Comparison of ENCODE assay signal across 8 cellular contexts in genomic region chr1:1309525-1310385, GRCh38. TPM values are rescaled to one million over a fixed set of nuclear protein-coding genes. Genes with fewer than 3 reads are reported as not detected.
A peak's percentile ranks its signal among the peaks of the same experiment; 100 is the strongest.
DNase-seq lines count a peak whose midpoint lies in the region; ATAC-seq and TF ChIP-seq lines count a peak whose summit lies in the region.

No MANE protein-coding gene starts in this region.

- H3K4me3 Mint-ChIP-seq in activated CD8-positive, alpha-beta T cell treated with anti-CD3 and anti-CD28 coated beads for 36 hours, result peak overlapping the region; percentile 79
- peak overlapping the region; percentile 80 to 86 for H3K4me3 Mint-ChIP-seq in stimulated activated naive CD8-positive, alpha-beta T cell treated with anti-CD3 and anti-CD28 coated beads, Interleukin-15, amount 100 ng/mL, for 72 hours

- intact Hi-C loops in activated CD8-positive, alpha-beta T cell treated with anti-CD3 and anti-CD28 coated beads for 36 hours (cut with micrococcal nuclease), result no loop called here

- ATAC-seq in SK-N-SH treated with all-trans-retinoic acid at 6 μM for 48 hours (no peak), HG03135 (IDR thresholded peaks at IDR 0.05; ENCODE audit: unreplicated experiment) (no peak), GM19463 (IDR thresholded peaks at IDR 0.05; ENCODE audit: unreplicated experiment) (no peak), GM18909 (IDR thresholded peaks at IDR 0.05; ENCODE audit: poor library complexity, unreplicated experiment) (no peak)
- ATAC-seq in activated CD8-positive, alpha-beta T cell treated with anti-CD3 and anti-CD28 coated beads for 36 hours, result no peak
- ATAC-seq in stimulated activated naive CD8-positive, alpha-beta T cell treated with anti-CD3 and anti-CD28 coated beads, Interleukin-15, amount 100 ng/mL, for 72 hours, result no peak

- H3K27me3 ChIP-seq in SK-N-SH (ENCODE audit: insufficient read depth), result no peaks in the 10 kb centered on the region
- no peaks in the 10 kb centered on the region for H3K27me3 ChIP-seq in iPS-15b (ENCODE audit: control insufficient read depth, insufficient read depth, low read length)

- peak overlapping the region; percentile 74; the same call in 1 of the 2 replicates for H3K9ac ChIP-seq in SK-N-SH
- peak overlapping the region; percentile 70 for H3K9ac ChIP-seq in iPS-15b (ENCODE audit: low read depth, low read length)

- H3K36me3 Mint-ChIP-seq in activated CD8-positive, alpha-beta T cell treated with anti-CD3 and anti-CD28 coated beads for 36 hours (ENCODE audit: low read depth), result peaks cover 17% of the 10 kb centered on the region

- no peaks in the 10 kb centered on the region for H3K9me2 ChIP-seq in SK-N-SH

- no peak for TF ChIP-seq CTCF in SK-N-SH (IDR thresholded peaks at IDR 0.05)
- TF ChIP-seq CTCF in activated CD8-positive, alpha-beta T cell treated with anti-CD3 and anti-CD28 coated beads for 36 hours (IDR thresholded peaks at IDR 0.05), result no peak

- TF ChIP-seq RAD21 in SK-N-SH (IDR thresholded peaks at IDR 0.05; ENCODE audit: low read length), result no peak

- peaks cover 0 to 46% of the 10 kb centered on the region in 2 experiments for H3K36me3 ChIP-seq in SK-N-SH (replicated peaks in 1 of 2; ENCODE audit: control insufficient read depth in 1 of 2, insufficient read depth in 2 of 2, low read length in 1 of 2)
- H3K36me3 ChIP-seq in iPS-15b (ENCODE audit: control insufficient read depth, insufficient read depth, low read length), result peaks cover 51% of the 10 kb centered on the region

- H3K9me3 Mint-ChIP-seq in activated CD8-positive, alpha-beta T cell treated with anti-CD3 and anti-CD28 coated beads for 36 hours, result no peaks in the 10 kb centered on the region
- no peaks in the 10 kb centered on the region for H3K9me3 Mint-ChIP-seq in stimulated activated naive CD8-positive, alpha-beta T cell treated with anti-CD3 and anti-CD28 coated beads, Interleukin-15, amount 100 ng/mL, for 72 hours

- H3K79me2 ChIP-seq in SK-N-SH (ENCODE audit: insufficient read depth), result peaks cover 31% of the 10 kb centered on the region

- H3F3A ChIP-seq in SK-N-SH (replicated peaks; ENCODE audit: insufficient read depth), result no peaks in the 10 kb centered on the region

- H3K4me3 ChIP-seq in SK-N-SH (ENCODE audit: low read depth in 2 of 2, low read length in 1 of 2) (peak overlapping the region; percentile 66 to 85), iPS-15b (ENCODE audit: low read depth, low read length) (peak overlapping the region; percentile 68)

- H3K4me1 ChIP-seq in SK-N-SH (ENCODE audit: control insufficient read depth in 1 of 2, insufficient read depth in 2 of 2, low read depth in 1 of 2, low read length in 1 of 2) (peaks cover 13 to 32% of the 10 kb centered on the region in 2 experiments; a peak in 2 of 4 replicates), iPS-15b (ENCODE audit: control insufficient read depth, insufficient read depth, low read length) (peaks cover 7% of the 10 kb centered on the region)

- H4K20me1 ChIP-seq in SK-N-SH (ENCODE audit: insufficient read depth), result peaks cover 15% of the 10 kb centered on the region; the same call in 1 of the 2 replicates

- H3K27me3 Mint-ChIP-seq in activated CD8-positive, alpha-beta T cell treated with anti-CD3 and anti-CD28 coated beads for 36 hours, result no peaks in the 10 kb centered on the region
- H3K27me3 Mint-ChIP-seq in stimulated activated naive CD8-positive, alpha-beta T cell treated with anti-CD3 and anti-CD28 coated beads, Interleukin-15, amount 100 ng/mL, for 72 hours, result no peaks in the 10 kb centered on the region

- H3K9me3 ChIP-seq in SK-N-SH (no peaks in the 10 kb centered on the region), iPS-15b (ENCODE audit: control insufficient read depth, insufficient read depth, low read length) (no peaks in the 10 kb centered on the region)

- H2AFZ ChIP-seq in SK-N-SH (ENCODE audit: low read depth), result no peak overlapping the region

- no peak for DNase-seq in SK-N-SH
- DNase-seq in activated CD8-positive, alpha-beta T cell treated with anti-CD3 and anti-CD28 coated beads for 36 hours, result no peak
- no peak for DNase-seq in stimulated activated naive CD8-positive, alpha-beta T cell treated with anti-CD3 and anti-CD28 coated beads, Interleukin-15, amount 100 ng/mL, for 72 hours

- CTCF ChIA-PET in SK-N-SH (lab: Yijun Ruan, JAX), result interaction anchor here (1.1 to 1.4 kb wide), 3 partner anchors 9 to 39 kb away, joined by 3 to 7 read pairs (median 5); partner anchors contain the start of gene DVL1
- CTCF ChIA-PET in activated CD8-positive, alpha-beta T cell treated with anti-CD3 and anti-CD28 coated beads for 36 hours (lab: Charles Lee), result interaction anchor here (1.0 to 1.6 kb wide), 2 partner anchors 20 to 92 kb away, joined by 3 to 4 read pairs; no protein-coding TSS in a partner anchor

- no peak for TF ChIP-seq EP300 in SK-N-SH (IDR thresholded peaks at IDR 0.05; ENCODE audit: borderline replicate concordance in 1 of 2, low read depth in 1 of 2, low read length in 1 of 2)

- 83% methylated on average over 19 of the region's 35 CpGs for WGBS in SK-N-SH (ENCODE audit: low lambda C conversion rate)

- H3K4me1 Mint-ChIP-seq in activated CD8-positive, alpha-beta T cell treated with anti-CD3 and anti-CD28 coated beads for 36 hours (ENCODE audit: low read depth), result peaks cover 21% of the 10 kb centered on the region
- H3K4me1 Mint-ChIP-seq in stimulated activated naive CD8-positive, alpha-beta T cell treated with anti-CD3 and anti-CD28 coated beads, Interleukin-15, amount 100 ng/mL, for 72 hours, result peaks cover 45% of the 10 kb centered on the region

- no peak overlapping the region; a peak in 1 of 4 replicates for H3K27ac ChIP-seq in SK-N-SH (ENCODE audit: low read depth in 2 of 2, low read length in 1 of 2)

- peak overlapping the region; percentile 87 for H3K4me2 ChIP-seq in SK-N-SH

- H3K27ac Mint-ChIP-seq in activated CD8-positive, alpha-beta T cell treated with anti-CD3 and anti-CD28 coated beads for 36 hours, result peak overlapping the region; percentile 42
- H3K27ac Mint-ChIP-seq in stimulated activated naive CD8-positive, alpha-beta T cell treated with anti-CD3 and anti-CD28 coated beads, Interleukin-15, amount 100 ng/mL, for 72 hours, result peak overlapping the region in 1 of 2 donors; percentile 85

- POLR2A ChIA-PET in SK-N-SH (lab: Yijun Ruan, JAX), result interaction anchor here (1.2 kb wide), 1 partner anchor 15 kb away, joined by 3 read pairs; no protein-coding TSS in a partner anchor
- POLR2A ChIA-PET in activated CD8-positive, alpha-beta T cell treated with anti-CD3 and anti-CD28 coated beads for 36 hours (lab: Charles Lee), result interaction anchor here (0.9 to 1.7 kb wide), 6 partner anchors 10 to 138 kb away, joined by 3 to 9 read pairs (median 4); partner anchors contain the start of gene TAS1R3

TF ChIP-seq in SK-N-SH treated with all-trans-retinoic acid at 6 μM for 48 hours, 23 proteins besides CTCF, POLR2A, EP300 and RAD21 (continues in another document):
- TF ChIP-seq ZFP3 (CRISPR knock-in tag; IDR thresholded peaks at IDR 0.05) (no peak), ZFP30 (CRISPR knock-in tag; IDR thresholded peaks at IDR 0.05) (no peak), RARB (CRISPR knock-in tag; IDR thresholded peaks at IDR 0.05) (no peak), OSR1 (CRISPR knock-in tag; IDR thresholded peaks at IDR 0.05) (no peak), PATZ1 (CRISPR knock-in tag; IDR thresholded peaks at IDR 0.05; ENCODE audit: borderline replicate concordance) (no peak), ZNF565 (CRISPR knock-in tag; conservative IDR thresholded peaks at IDR 0.05; ENCODE audit: low read depth) (no peak)

RNA-seq across cellular contexts. Expression of gene PUSL1, which starts 1.4 kb away (rescaled TPM):
- polyA plus RNA-seq in SK-N-SH (2012; rRNA removed), result 13.9 and 19.0 TPM in 2 replicates
- polyA plus RNA-seq in SK-N-SH (2012; cell fraction: cytosol; rRNA removed), result 7.1 and 11.8 TPM in 2 replicates
- 24.9 and 36.1 TPM in 2 replicates for polyA plus RNA-seq in SK-N-SH (2012; cell fraction: nucleus; rRNA removed)
- 10 to 100 TPM; 23.9 to 25.4 TPM for total RNA-seq in activated CD8-positive, alpha-beta T cell treated with anti-CD3 and anti-CD28 coated beads for 36 hours

RNA-seq across cellular contexts. Expression of gene ACAP3, which starts 2.0 kb away (rescaled TPM):
- 51.7 and 66.4 TPM in 2 replicates for polyA plus RNA-seq in SK-N-SH (2012; rRNA removed)
- polyA plus RNA-seq in SK-N-SH (2012; cell fraction: cytosol; rRNA removed), result 8.8 and 14.1 TPM in 2 replicates
- 444 and 648 TPM in 2 replicates for polyA plus RNA-seq in SK-N-SH (2012; cell fraction: nucleus; rRNA removed)
- total RNA-seq in activated CD8-positive, alpha-beta T cell treated with anti-CD3 and anti-CD28 coated beads for 36 hours, result 10 to 100 TPM; 41.1 to 42.5 TPM

RNA-seq across cellular contexts. Expression of gene INTS11, which starts 14.7 kb away (rescaled TPM):
- 137 and 141 TPM in 2 replicates for polyA plus RNA-seq in SK-N-SH (2012; rRNA removed)
- 42.5 and 60.8 TPM in 2 replicates for polyA plus RNA-seq in SK-N-SH (2012; cell fraction: cytosol; rRNA removed)
- polyA plus RNA-seq in SK-N-SH (2012; cell fraction: nucleus; rRNA removed), result 483 and 499 TPM in 2 replicates
- total RNA-seq in activated CD8-positive, alpha-beta T cell treated with anti-CD3 and anti-CD28 coated beads for 36 hours, result 100 to 1,000 TPM; 110 to 122 TPM

RNA-seq across cellular contexts. Expression of gene CPTP, which starts 14.8 kb away (rescaled TPM):
- polyA plus RNA-seq in SK-N-SH (2012; rRNA removed), result 12.3 and 13.4 TPM in 2 replicates
- polyA plus RNA-seq in SK-N-SH (2012; cell fraction: cytosol; rRNA removed), result 5.8 and 11.0 TPM in 2 replicates
- polyA plus RNA-seq in SK-N-SH (2012; cell fraction: nucleus; rRNA removed), result 9.9 and 14.4 TPM in 2 replicates
- total RNA-seq in activated CD8-positive, alpha-beta T cell treated with anti-CD3 and anti-CD28 coated beads for 36 hours, result 10 to 100 TPM in 1 of 2 experiments, 1 to 10 TPM in 1; 8.4 to 11.0 TPM

RNA-seq across cellular contexts. Expression of gene TAS1R3, which starts 21.3 kb away (rescaled TPM):
- polyA plus RNA-seq in SK-N-SH (2012; rRNA removed), result 0.06 and 0.08 TPM in 2 replicates
- polyA plus RNA-seq in SK-N-SH (2012; cell fraction: cytosol; rRNA removed), result 0.03 TPM in 1 of 2 replicates, not detected in the other
- 0.55 and 0.62 TPM in 2 replicates for polyA plus RNA-seq in SK-N-SH (2012; cell fraction: nucleus; rRNA removed)
- total RNA-seq in activated CD8-positive, alpha-beta T cell treated with anti-CD3 and anti-CD28 coated beads for 36 hours, result under 1 TPM; 0.13 to 0.14 TPM
